ENCODE assay signal across 24 cellular contexts in genomic region chr19:2912306-2912705, GRCh38. TPM values are rescaled to one million over a fixed set of nuclear protein-coding genes. Genes with fewer than 3 reads are reported as not detected.
A peak's percentile ranks its signal among the peaks of the same experiment; 100 is the strongest.
DNase-seq lines count a peak whose midpoint lies in the region; ATAC-seq and TF ChIP-seq lines count a peak whose summit lies in the region.
"Had no signal": no experiment of that assay in that cellular context is flagged by ENCODE, and none has a peak within 500 bp of the region (broad histone marks: within the 10 kb centered on the region; RNA-seq: fewer than 3 reads in every experiment).

No MANE protein-coding gene starts in this region.

- no peak overlapping the region for H3K4me3 Mint-ChIP-seq in activated CD4-positive, alpha-beta memory T cell treated with anti-CD3 and anti-CD28 coated beads, Interleukin-2, amount 10 ng/mL, durations not matched to agents 7 days and 5 days
- peak overlapping the region; percentile 52 for H3K4me3 Mint-ChIP-seq in stimulated activated effector memory CD8-positive, alpha-beta T cell treated with anti-CD3 and anti-CD28 coated beads, Interleukin-12 subunit alpha, Interleukin-12 subunit beta, amount 100 ng/mL, for 72 hours
- H3K4me3 Mint-ChIP-seq: B cell, CD14-positive monocyte had no signal

- peaks cover 40% of the 10 kb centered on the region for H3K9me3 Mint-ChIP-seq in activated CD4-positive, alpha-beta memory T cell treated with anti-CD3 and anti-CD28 coated beads, Interleukin-2, amount 10 ng/mL, durations not matched to agents 7 days and 5 days
- H3K9me3 Mint-ChIP-seq in stimulated activated effector memory CD8-positive, alpha-beta T cell treated with anti-CD3 and anti-CD28 coated beads, Interleukin-12 subunit alpha, Interleukin-12 subunit beta, amount 100 ng/mL, for 72 hours = peaks cover 6% of the 10 kb centered on the region

- H3K4me1 ChIP-seq in gastroesophageal sphincter = no peaks in the 10 kb centered on the region
- H3K4me1 ChIP-seq: A549 had no signal

- TF ChIP-seq EP300 in gastroesophageal sphincter (IDR thresholded peaks at IDR 0.05) = no peak

- no peaks in the 10 kb centered on the region for H3K27me3 Mint-ChIP-seq in activated CD4-positive, alpha-beta memory T cell treated with anti-CD3 and anti-CD28 coated beads, Interleukin-2, amount 10 ng/mL, durations not matched to agents 7 days and 5 days
- H3K27me3 Mint-ChIP-seq: B cell had no signal

- H3K36me3 ChIP-seq in gastroesophageal sphincter = peaks cover 5 to 29% of the 10 kb centered on the region in 2 donors

- H3K4me3 ChIP-seq in gastroesophageal sphincter = no peak overlapping the region
- H3K4me3 ChIP-seq: A549, K562, MG63 had no signal

- CTCF ChIA-PET in activated CD4-positive, alpha-beta memory T cell treated with anti-CD3 and anti-CD28 coated beads, Interleukin-2, amount 10 ng/mL, durations not matched to agents 7 days and 5 days (lab: Charles Lee) = interaction anchor here (1.6 kb wide), 2 partner anchors 10 to 38 kb away, joined by 4 read pairs; no protein-coding TSS in a partner anchor

- H3K27me3 ChIP-seq in gastroesophageal sphincter = no peaks in the 10 kb centered on the region
- H3K27me3 ChIP-seq: MG63 had no signal

- peaks cover 65% of the 10 kb centered on the region for H3K36me3 Mint-ChIP-seq in activated CD4-positive, alpha-beta memory T cell treated with anti-CD3 and anti-CD28 coated beads, Interleukin-2, amount 10 ng/mL, durations not matched to agents 7 days and 5 days (ENCODE audit: low read depth)
- H3K36me3 Mint-ChIP-seq in stimulated activated effector memory CD8-positive, alpha-beta T cell treated with anti-CD3 and anti-CD28 coated beads, Interleukin-12 subunit alpha, Interleukin-12 subunit beta, amount 100 ng/mL, for 72 hours = peaks cover 28% of the 10 kb centered on the region

- POLR2A ChIA-PET in activated CD4-positive, alpha-beta memory T cell treated with anti-CD3 and anti-CD28 coated beads, Interleukin-2, amount 10 ng/mL, durations not matched to agents 7 days and 5 days (lab: Charles Lee) = interaction anchor here (0.9 to 1.3 kb wide), 4 partner anchors 11 to 65 kb away, joined by 3 to 5 read pairs (median 3); partner anchors contain the start of genes TLE6 and ZNF57

- ATAC-seq in stimulated activated effector memory CD8-positive, alpha-beta T cell treated with anti-CD3 and anti-CD28 coated beads, Interleukin-12 subunit alpha, Interleukin-12 subunit beta, amount 100 ng/mL, for 72 hours = peak; percentile 97
- no peak for ATAC-seq in gastroesophageal sphincter
- ATAC-seq: A549, HepG2, K562, PC-3 had no signal

- TF ChIP-seq POLR2A in gastroesophageal sphincter (IDR thresholded peaks at IDR 0.05) = no peak

- H3K9me3 ChIP-seq in gastroesophageal sphincter = peaks cover 0 to 1% (median 0%) of the 10 kb centered on the region in 3 donors

- peak overlapping the region; percentile 48 for H3K27ac Mint-ChIP-seq in activated CD4-positive, alpha-beta memory T cell treated with anti-CD3 and anti-CD28 coated beads, Interleukin-2, amount 10 ng/mL, durations not matched to agents 7 days and 5 days
- peak overlapping the region; percentile 83 for H3K27ac Mint-ChIP-seq in stimulated activated effector memory CD8-positive, alpha-beta T cell treated with anti-CD3 and anti-CD28 coated beads, Interleukin-12 subunit alpha, Interleukin-12 subunit beta, amount 100 ng/mL, for 72 hours
- H3K27ac Mint-ChIP-seq: B cell, CD14-positive monocyte had no signal

- H3K4me1 Mint-ChIP-seq in activated CD4-positive, alpha-beta memory T cell treated with anti-CD3 and anti-CD28 coated beads, Interleukin-2, amount 10 ng/mL, durations not matched to agents 7 days and 5 days = peaks cover 22% of the 10 kb centered on the region
- peaks cover 34% of the 10 kb centered on the region for H3K4me1 Mint-ChIP-seq in stimulated activated effector memory CD8-positive, alpha-beta T cell treated with anti-CD3 and anti-CD28 coated beads, Interleukin-12 subunit alpha, Interleukin-12 subunit beta, amount 100 ng/mL, for 72 hours
- H3K4me1 Mint-ChIP-seq: CD14-positive monocyte had no signal

- no peak overlapping the region for H3K27ac ChIP-seq in gastroesophageal sphincter
- H3K27ac ChIP-seq: A549, HL-60 had no signal

- peak; percentile 24 for DNase-seq in activated T-cell treated with anti-CD3 and anti-CD28 coated beads for 48 hours (ENCODE audit: low read depth)
- DNase-seq in activated T-cell treated with anti-CD3 and anti-CD28 coated beads for 4 hours = no peak
- peak; percentile 38 for DNase-seq in stimulated activated CD4-positive, alpha-beta T cell treated with anti-CD3 and anti-CD28 coated beads, Interleukin-15, amount 100 ng/mL, for 24 hours
- DNase-seq in stimulated activated CD4-positive, alpha-beta T cell treated with anti-CD3 and anti-CD28 coated beads, Interleukin-4, amount 100 ng/mL, for 4 hours = no peak
- DNase-seq in activated CD4-positive, alpha-beta memory T cell treated with anti-CD3 and anti-CD28 coated beads, Interleukin-2, amount 10 ng/mL, durations not matched to agents 7 days and 5 days = no peak
- DNase-seq in stimulated activated effector memory CD8-positive, alpha-beta T cell treated with anti-CD3 and anti-CD28 coated beads, Interleukin-12 subunit alpha, Interleukin-12 subunit beta, amount 100 ng/mL, for 72 hours (ENCODE audit: low spot score in 2 of 2) = no peak
- DNase-seq: GDM1, GOT3, HCEC 1CT, MG63, NCI-H1417 treated with DMSO at 0.1 percent for 48 hours, NCI-H187 treated with DMSO at 0.1 percent for 48 hours, NCI-H2107, NCI-H446 treated with DMSO at 0.1 percent for 48 hours, NCI-H526 treated with DMSO at 0.1 percent for 48 hours, PC-3, Right ventricle myocardium superior had no signal

- WGBS in gastroesophageal sphincter (ENCODE audit: low coverage in 1 of 2), 2 donors = 89 to 98% methylated on average over 4 to 5 of the region's 5 CpGs

- TF ChIP-seq CTCF in gastroesophageal sphincter (IDR thresholded peaks at IDR 0.05) = no peak

RNA-seq across cellular contexts. Expression of gene ZNF57, which starts 11.6 kb away (rescaled TPM):
- 1 to 10 TPM; 3.1 to 3.7 TPM for total RNA-seq in activated CD4-positive, alpha-beta memory T cell treated with anti-CD3 and anti-CD28 coated beads, Interleukin-2, amount 10 ng/mL, durations not matched to agents 7 days and 5 days
- total RNA-seq in gastroesophageal sphincter = 1 to 10 TPM; 1.3 to 3.8 (median 2.8) TPM

RNA-seq across cellular contexts. Expression of gene ZNF77, which starts 32.5 kb away (rescaled TPM):
- 1 to 10 TPM; 4.0 to 4.2 TPM for total RNA-seq in activated CD4-positive, alpha-beta memory T cell treated with anti-CD3 and anti-CD28 coated beads, Interleukin-2, amount 10 ng/mL, durations not matched to agents 7 days and 5 days
- 1 to 10 TPM; 2.2 to 6.8 (median 3.4) TPM for total RNA-seq in gastroesophageal sphincter

RNA-seq across cellular contexts. Expression of gene ZNF556, which starts 45.2 kb away (rescaled TPM):
- not detected for total RNA-seq in activated CD4-positive, alpha-beta memory T cell treated with anti-CD3 and anti-CD28 coated beads, Interleukin-2, amount 10 ng/mL, durations not matched to agents 7 days and 5 days
- under 1 TPM in 3 of 4 donors, not detected in 1; 0.27 to 0.47 (median 0.27) TPM for total RNA-seq in gastroesophageal sphincter
- total RNA-seq: B cell, Right ventricle myocardium superior had no signal

Comparison
In these comparisons a context has a peak if more than half of its experiments do, and no peak if none do; other contexts are left out.
1. DNase-seq: peak in activated T-cell treated with anti-CD3 and anti-CD28 coated beads for 48 hours (single experiment) and stimulated activated CD4-positive, alpha-beta T cell treated with anti-CD3 and anti-CD28 coated beads, Interleukin-15, amount 100 ng/mL, for 24 hours (single experiment); none in activated T-cell treated with anti-CD3 and anti-CD28 coated beads for 4 hours (single experiment), stimulated activated CD4-positive, alpha-beta T cell treated with anti-CD3 and anti-CD28 coated beads, Interleukin-4, amount 100 ng/mL, for 4 hours (0 of 2), activated CD4-positive, alpha-beta memory T cell treated with anti-CD3 and anti-CD28 coated beads, Interleukin-2, amount 10 ng/mL, durations not matched to agents 7 days and 5 days (single experiment) and stimulated activated effector memory CD8-positive, alpha-beta T cell treated with anti-CD3 and anti-CD28 coated beads, Interleukin-12 subunit alpha, Interleukin-12 subunit beta, amount 100 ng/mL, for 72 hours (0 of 2).